In the genomic region with DNA sequence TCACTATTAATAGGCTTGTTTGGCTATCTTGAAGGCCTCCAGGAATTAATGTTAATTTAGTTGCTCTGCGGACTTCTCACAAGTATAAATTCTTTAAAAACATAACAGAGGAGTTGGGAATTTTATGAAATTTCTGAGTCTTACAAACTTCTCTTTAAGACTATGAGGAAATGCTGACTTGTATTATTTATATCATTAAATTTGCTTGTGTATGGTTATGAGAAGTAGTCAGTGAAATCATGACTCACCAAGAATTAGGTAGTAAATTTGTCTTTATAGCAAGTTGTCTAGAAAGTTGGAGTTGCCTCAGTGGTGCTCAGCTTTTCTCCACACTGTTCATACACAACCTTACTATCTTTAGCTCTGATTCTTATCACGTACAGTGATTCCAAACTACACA, we compare ENCODE assay signal across 17 cellular contexts.
"Had no signal": no experiment of that assay in that cellular context is flagged by ENCODE, and none has a peak within 500 bp of the region (broad histone marks: within the 10 kb centered on the region; RNA-seq: fewer than 3 reads in every experiment).

No MANE protein-coding gene starts in this region.

- H3K9me3 ChIP-seq: neutrophil, psoas muscle had no signal

- DNase-seq: cortex of kidney; dorsolateral prefrontal cortex; effector CD8-positive, alpha-beta T cell; heart left ventricle; hippocampal formation; left colon; mammary epithelial cell; naive thymus-derived CD4-positive, alpha-beta T cell; psoas muscle; retina; small intestine; stimulated activated CD4-positive, alpha-beta T cell treated with anti-CD3 and anti-CD28 coated beads, Interleukin-12 subunit alpha, Interleukin-12 subunit beta, amount 100 ng/mL, for 4 hours; stimulated activated naive CD4-positive, alpha-beta T cell treated with Interleukin-2 at 50 U/mL for 16 hours; trophoblast cell had no signal

- H3K4me1 ChIP-seq: psoas muscle had no signal

- H3K27me3 ChIP-seq: dorsolateral prefrontal cortex, heart left ventricle, neutrophil had no signal

- H3K4me3 ChIP-seq: dorsolateral prefrontal cortex, heart left ventricle, psoas muscle had no signal

- H3K27ac ChIP-seq: dorsolateral prefrontal cortex, neutrophil, psoas muscle had no signal

- H3K36me3 ChIP-seq: neutrophil had no signal

- ATAC-seq: left colon; naive thymus-derived CD4-positive, alpha-beta T cell; psoas muscle; sciatic nerve had no signal

- FAIRE-seq: frontal cortex, small intestine had no signal
